ENCODE assay signal across 8 cellular contexts in genomic region chr19:18833141-18833476, GRCh38. TPM values are rescaled to one million over a fixed set of nuclear protein-coding genes. Genes with fewer than 3 reads are reported as not detected.
DNase-seq lines count a peak whose midpoint lies in the region; ATAC-seq lines count a peak whose summit lies in the region.

No MANE protein-coding gene starts in this region.

- H3K36me3 ChIP-seq in iPS-15b (ENCODE audit: control insufficient read depth, insufficient read depth, low read length), result peaks cover 8% of the 10 kb centered on the region
- peaks cover 0 to 11% (median 4%) of the 10 kb centered on the region in 5 donors for H3K36me3 ChIP-seq in subcutaneous abdominal adipose tissue (ENCODE audit: control insufficient read depth in 5 of 5, insufficient read depth in 5 of 5, low read length in 5 of 5)

- H3K27ac Mint-ChIP-seq in T-helper 1 cell treated with Interleukin-12 subunit alpha and Interleukin-12 subunit beta and Interleukin-4 antibody, amounts not matched to agents 30 μg/mL and 1 μg/mL, for 36 hours, result peak overlapping the region; percentile 94
- peak overlapping the region; percentile 93 for H3K27ac Mint-ChIP-seq in activated CD4-positive, alpha-beta memory T cell treated with anti-CD3 and anti-CD28 coated beads for 36 hours

- H3K4me3 ChIP-seq in iPS-15b (ENCODE audit: low read depth, low read length) (peak overlapping the region; percentile 94), subcutaneous abdominal adipose tissue (ENCODE audit: low read depth in 1 of 5, low read length in 5 of 5) (peak overlapping the region; percentile 81 to 89 (median 84))

- H3K27me3 Mint-ChIP-seq in T-helper 1 cell treated with Interleukin-12 subunit alpha and Interleukin-12 subunit beta and Interleukin-4 antibody, amounts not matched to agents 30 μg/mL and 1 μg/mL, for 36 hours (ENCODE audit: low read depth), result peaks cover 6% of the 10 kb centered on the region
- H3K27me3 Mint-ChIP-seq in activated CD4-positive, alpha-beta memory T cell treated with anti-CD3 and anti-CD28 coated beads for 36 hours, result no peaks in the 10 kb centered on the region

- no peak for ATAC-seq in HG02852 (IDR thresholded peaks at IDR 0.05; ENCODE audit: unreplicated experiment)

- H3K4me1 ChIP-seq in iPS-15b (ENCODE audit: control insufficient read depth, insufficient read depth, low read length) (peaks cover 11% of the 10 kb centered on the region), subcutaneous abdominal adipose tissue (ENCODE audit: control insufficient read depth in 5 of 5, insufficient read depth in 5 of 5, low read length in 5 of 5) (peaks cover 7 to 57% (median 48%) of the 10 kb centered on the region in 5 donors)

- peaks cover 37% of the 10 kb centered on the region for H3K4me1 Mint-ChIP-seq in T-helper 1 cell treated with Interleukin-12 subunit alpha and Interleukin-12 subunit beta and Interleukin-4 antibody, amounts not matched to agents 30 μg/mL and 1 μg/mL, for 36 hours (ENCODE audit: low read depth)
- H3K4me1 Mint-ChIP-seq in activated CD4-positive, alpha-beta memory T cell treated with anti-CD3 and anti-CD28 coated beads for 36 hours (ENCODE audit: low read depth), result peaks cover 44% of the 10 kb centered on the region

- H3K27ac ChIP-seq in subcutaneous abdominal adipose tissue (ENCODE audit: low read depth, low read length), result peak overlapping the region; percentile 84

- H3K27me3 ChIP-seq in iPS-15b (ENCODE audit: control insufficient read depth, insufficient read depth, low read length) (no peaks in the 10 kb centered on the region), subcutaneous abdominal adipose tissue (ENCODE audit: control insufficient read depth in 5 of 5, insufficient read depth in 4 of 5, low read length in 5 of 5) (no peaks in the 10 kb centered on the region)

- peaks cover 34% of the 10 kb centered on the region for H3K36me3 Mint-ChIP-seq in T-helper 1 cell treated with Interleukin-12 subunit alpha and Interleukin-12 subunit beta and Interleukin-4 antibody, amounts not matched to agents 30 μg/mL and 1 μg/mL, for 36 hours (ENCODE audit: low read depth)
- peaks cover 38% of the 10 kb centered on the region for H3K36me3 Mint-ChIP-seq in activated CD4-positive, alpha-beta memory T cell treated with anti-CD3 and anti-CD28 coated beads for 36 hours

- H3K9ac ChIP-seq in iPS-15b (ENCODE audit: low read depth, low read length) (peak overlapping the region; percentile 87), subcutaneous abdominal adipose tissue (ENCODE audit: low read length in 5 of 5) (peak overlapping the region; percentile 75 to 99 (median 92))

- no peak for DNase-seq in T-helper 1 cell
- DNase-seq in activated CD4-positive, alpha-beta memory T cell treated with anti-CD3 and anti-CD28 coated beads for 36 hours, result no peak
- no peak for DNase-seq in activated gamma-delta T cell (lab: John Stamatoyannopoulos, UW)
- no peak for DNase-seq in NCI-H187 (lab: John Stamatoyannopoulos, UW)

- intact Hi-C loops in activated CD4-positive, alpha-beta memory T cell treated with anti-CD3 and anti-CD28 coated beads for 36 hours (cut with micrococcal nuclease), result loop anchor here (5.0 kb wide), 4 partner anchors 84 to 246 kb away; partner anchors contain the start of genes COPE, CRTC1, DDX49 and KLHL26

- H3K4me3 Mint-ChIP-seq in T-helper 1 cell treated with Interleukin-12 subunit alpha and Interleukin-12 subunit beta and Interleukin-4 antibody, amounts not matched to agents 30 μg/mL and 1 μg/mL, for 36 hours, result peak overlapping the region; percentile 97
- peak overlapping the region; percentile 96 for H3K4me3 Mint-ChIP-seq in activated CD4-positive, alpha-beta memory T cell treated with anti-CD3 and anti-CD28 coated beads for 36 hours

- no peaks in the 10 kb centered on the region for H3K9me3 ChIP-seq in iPS-15b (ENCODE audit: control insufficient read depth, insufficient read depth, low read length)
- H3K9me3 ChIP-seq in subcutaneous abdominal adipose tissue (ENCODE audit: control insufficient read depth in 5 of 5, low read length in 5 of 5), result no peaks in the 10 kb centered on the region

- CTCF ChIA-PET in activated CD4-positive, alpha-beta memory T cell treated with anti-CD3 and anti-CD28 coated beads for 36 hours (lab: Charles Lee), result interaction anchor here (0.9 to 14.0 kb wide), 4 partner anchors 13 to 153 kb away, joined by 3 to 135 read pairs (median 3); no protein-coding TSS in a partner anchor

- POLR2A ChIA-PET in activated CD4-positive, alpha-beta memory T cell treated with anti-CD3 and anti-CD28 coated beads for 36 hours (lab: Charles Lee), result interaction anchor here (1.1 to 3.5 kb wide), 6 partner anchors 12 to 313 kb away, joined by 3 to 53 read pairs (median 6); partner anchors contain the start of genes COPE, DDX49 and REX1BD

- H3K9me3 Mint-ChIP-seq in T-helper 1 cell treated with Interleukin-12 subunit alpha and Interleukin-12 subunit beta and Interleukin-4 antibody, amounts not matched to agents 30 μg/mL and 1 μg/mL, for 36 hours, result no peaks in the 10 kb centered on the region
- H3K9me3 Mint-ChIP-seq in activated CD4-positive, alpha-beta memory T cell treated with anti-CD3 and anti-CD28 coated beads for 36 hours, result no peaks in the 10 kb centered on the region

RNA-seq across cellular contexts. Expression of gene UPF1, which starts 1.4 kb away (rescaled TPM):
- total RNA-seq in activated CD4-positive, alpha-beta memory T cell treated with anti-CD3 and anti-CD28 coated beads for 36 hours, result 10 to 100 TPM; 71.7 to 77.2 TPM

RNA-seq across cellular contexts. Expression of gene COMP, which starts 42.0 kb away (rescaled TPM):
- not detected for total RNA-seq in activated CD4-positive, alpha-beta memory T cell treated with anti-CD3 and anti-CD28 coated beads for 36 hours
